Comparison of ENCODE assay signal across 8 cellular contexts in genomic region chr19:42132851-42133528, GRCh38.
DNase-seq lines count a peak whose midpoint lies in the region; ATAC-seq lines count a peak whose summit lies in the region.

No MANE protein-coding gene starts in this region.

- DNase-seq in DMS153 treated with DMSO at 0.1 percent for 48 hours (lab: John Stamatoyannopoulos, UW; ENCODE audit: unreplicated experiment) (peak; percentile 81), NCI-H2196 (lab: John Stamatoyannopoulos, UW; ENCODE audit: unreplicated experiment) (peak; percentile 88), cerebellar cortex (ENCODE audit: low spot score) (peak; percentile 76), left kidney (ENCODE audit: low read depth, low spot score) (peak; percentile 75)
- peak; percentile 87 to 88 for DNase-seq in stimulated activated CD4-positive, alpha-beta T cell treated with anti-CD3 and anti-CD28 coated beads, Interleukin-2, amount 100 ng/mL, for 24 hours

- peak; percentile 38 for ATAC-seq in HG02642 (IDR thresholded peaks at IDR 0.05; ENCODE audit: poor library complexity, unreplicated experiment)
- peak; percentile 64 to 67 for ATAC-seq in activated CD4-positive, CD25-positive, alpha-beta regulatory T cell treated with anti-CD3 and anti-CD28 coated beads, Interleukin-2, amount 50 U/mL, for 24 hours
- ATAC-seq in GM19035 (IDR thresholded peaks at IDR 0.05; ENCODE audit: unreplicated experiment), result no peak
